In the genomic region with DNA sequence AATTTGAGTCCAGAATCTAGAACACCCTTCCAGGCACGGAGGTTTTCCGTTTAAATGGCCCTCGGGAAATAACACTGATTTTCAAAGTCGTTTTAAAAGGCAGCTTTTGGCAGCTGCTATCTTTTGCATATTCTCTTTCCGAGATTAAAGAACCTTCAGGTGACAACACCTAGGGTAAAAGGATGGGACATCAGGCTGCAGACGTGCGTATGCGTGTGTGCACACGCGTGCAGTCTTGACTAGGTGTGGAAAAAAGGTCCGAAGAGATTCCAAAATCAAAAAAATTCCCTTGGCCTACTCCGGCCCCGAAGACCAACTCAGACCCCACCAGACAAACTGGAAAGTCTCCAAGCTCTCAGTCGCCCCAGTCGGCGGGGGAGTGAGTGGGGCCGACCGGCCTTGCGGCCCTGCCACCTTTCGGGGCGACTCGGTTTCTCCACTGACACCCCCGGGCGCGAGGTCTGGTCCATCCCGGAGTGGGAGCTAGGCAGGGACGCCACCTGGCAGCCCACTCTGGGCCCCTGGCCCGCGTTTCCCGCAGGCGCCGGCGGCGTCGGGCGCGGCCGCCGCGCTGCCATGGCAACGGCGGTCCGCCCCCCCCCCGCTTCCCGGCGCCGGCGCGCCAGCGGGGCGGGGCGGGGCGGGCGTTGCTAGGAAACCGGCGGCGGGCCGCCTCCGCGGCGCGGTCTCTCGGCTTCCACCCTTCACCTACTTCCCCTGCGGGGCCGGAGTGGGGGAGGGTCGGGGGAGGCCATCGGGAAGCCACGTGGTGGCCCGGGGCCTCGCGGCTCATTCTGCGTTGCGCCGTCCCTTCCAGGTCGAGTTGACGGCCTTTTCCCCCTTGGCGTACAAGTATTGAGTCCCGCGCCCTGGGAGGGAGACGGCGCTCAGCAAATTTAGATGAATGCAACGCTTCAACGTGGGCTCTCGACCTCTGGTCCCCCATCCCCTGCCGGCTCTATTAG, we compare ENCODE assay signal across 7 cellular contexts.
DNase-seq lines count a peak whose midpoint lies in the region; ATAC-seq and TF ChIP-seq lines count a peak whose summit lies in the region.

No MANE protein-coding gene starts in this region.

- H3K9me3 Mint-ChIP-seq in chondrocyte (ENCODE audit: low read depth): peaks cover 7% of the 10 kb centered on the region

- DNase-seq in NCI-H2171 (lab: John Stamatoyannopoulos, UW): peak; percentile 86
- peak; percentile 84 for DNase-seq in activated CD4-positive, CD25-positive, alpha-beta regulatory T cell treated with anti-CD3 and anti-CD28 coated beads, Interleukin-2, amount 50 U/mL, for 72 hours
- peak; percentile 94 for DNase-seq in chondrocyte (ENCODE audit: low spot score)
- DNase-seq in kidney glomerular epithelial cell (lab: John Stamatoyannopoulos, UW): peak; percentile 30
- DNase-seq in stimulated activated CD4-positive, alpha-beta T cell treated with anti-CD3 and anti-CD28 coated beads, Interleukin-15, amount 100 ng/mL, for 48 hours (ENCODE audit: low read depth in 2 of 2): peak; percentile 79 to 82

- peak overlapping the region; percentile 72 for H3K4me3 Mint-ChIP-seq in chondrocyte (ENCODE audit: unreplicated experiment)

- no peaks in the 10 kb centered on the region for H3K27me3 Mint-ChIP-seq in chondrocyte (ENCODE audit: low read depth)

- peaks cover 19% of the 10 kb centered on the region for H3K4me1 Mint-ChIP-seq in chondrocyte (ENCODE audit: low read depth)

- no peaks in the 10 kb centered on the region for H3K36me3 Mint-ChIP-seq in chondrocyte (ENCODE audit: low read depth)

- TF ChIP-seq CTCF in chondrocyte (IDR thresholded peaks at IDR 0.05): no peak

- ATAC-seq in GM18502 (IDR thresholded peaks at IDR 0.05; ENCODE audit: poor library complexity, unreplicated experiment) (peak; percentile 90), HG02970 (IDR thresholded peaks at IDR 0.05; ENCODE audit: low FRiP score, unreplicated experiment) (peak; percentile 79)

- peak overlapping the region; percentile 78 for H3K27ac Mint-ChIP-seq in chondrocyte (ENCODE audit: unreplicated experiment)

Comparison
In these comparisons a context has a peak if more than half of its experiments do, and no peak if none do; other contexts are left out.
1. Peak in every context shown above with its lines: DNase-seq and ATAC-seq.
2. DNase-seq: peak in every context shown above with its lines; median percentile 94 in chondrocyte; 86 in NCI-H2171; 84 in activated CD4-positive, CD25-positive, alpha-beta regulatory T cell treated with anti-CD3 and anti-CD28 coated beads, Interleukin-2, amount 50 U/mL, for 72 hours; 80 in stimulated activated CD4-positive, alpha-beta T cell treated with anti-CD3 and anti-CD28 coated beads, Interleukin-15, amount 100 ng/mL, for 48 hours; 30 in kidney glomerular epithelial cell.